ENCODE assay signal across 10 cellular contexts in genomic region chr1:31576743-31577455, GRCh38. TPM values are rescaled to one million over a fixed set of nuclear protein-coding genes. Genes with fewer than 3 reads are reported as not detected.
DNase-seq lines count a peak whose midpoint lies in the region; ATAC-seq and TF ChIP-seq lines count a peak whose summit lies in the region.
"Had no signal": no experiment of that assay in that cellular context is flagged by ENCODE, and none has a peak within 500 bp of the region (broad histone marks: within the 10 kb centered on the region; RNA-seq: fewer than 3 reads in every experiment).

No MANE protein-coding gene starts in this region.

- H3K9me3 ChIP-seq in Panc1 (ENCODE audit: control insufficient read depth, insufficient read depth, low read depth, low read length): no peaks in the 10 kb centered on the region
- H3K9me3 ChIP-seq in thoracic aorta: no peaks in the 10 kb centered on the region

- no peak overlapping the region for H2AK5ac ChIP-seq in mesendoderm (ENCODE audit: low read length)

- no peak overlapping the region for H3K23ac ChIP-seq in mesendoderm (ENCODE audit: low read length)

- H3K27me3 ChIP-seq in Panc1 (ENCODE audit: control insufficient read depth, insufficient read depth, low read length) (no peaks in the 10 kb centered on the region), mesendoderm (ENCODE audit: insufficient read depth, low read length, poor library complexity) (no peaks in the 10 kb centered on the region), thoracic aorta (replicated peaks; ENCODE audit: insufficient read depth) (no peaks in the 10 kb centered on the region)

- peaks cover 62% of the 10 kb centered on the region for H3K4me1 ChIP-seq in Panc1 (ENCODE audit: control insufficient read depth, insufficient read depth, low read length)
- peaks cover 14% of the 10 kb centered on the region for H3K4me1 ChIP-seq in mesendoderm (ENCODE audit: control insufficient read depth, low read depth, low read length)
- H3K4me1 ChIP-seq in thoracic aorta (ENCODE audit: control insufficient read depth in 1 of 2, low read depth in 2 of 2): peaks cover 32 to 56% of the 10 kb centered on the region in 2 donors

- H2BK15ac ChIP-seq in mesendoderm (replicated peaks; ENCODE audit: low read depth): no peak overlapping the region

- H3K18ac ChIP-seq in mesendoderm (ENCODE audit: low read length): no peak overlapping the region

- ATAC-seq in Panc1 (no peak), thoracic aorta (ENCODE audit: insufficient number of reproducible peaks, low FRiP score, low read depth) (no peak), GM21528 (IDR thresholded peaks at IDR 0.05; ENCODE audit: low FRiP score, unreplicated experiment) (no peak)

- H3K36me3 ChIP-seq in Panc1 (ENCODE audit: control insufficient read depth, insufficient read depth, low read length) (peaks cover 4% of the 10 kb centered on the region; the same call in 1 of the 2 replicates), mesendoderm (ENCODE audit: control insufficient read depth, insufficient read depth, low read length) (no peaks in the 10 kb centered on the region), thoracic aorta (no peaks in the 10 kb centered on the region)

- H3K4me3 ChIP-seq in Panc1 (ENCODE audit: low read depth in 2 of 2, low read length in 2 of 2) (peak overlapping the region; percentile 32 to 34), mesendoderm (ENCODE audit: low read length) (no peak overlapping the region), thoracic aorta (peak overlapping the region; percentile 91)

- no peak overlapping the region for H2BK120ac ChIP-seq in mesendoderm (ENCODE audit: low read depth, low read length)

- no CpG with 5 or more reads among the region's 27 CpGs for WGBS in mesendoderm (ENCODE audit: extremely low coverage, insufficient coverage, low lambda C conversion rate)

- BruUV-seq in Panc1 (replicated peaks; lab: Mats Ljungman, UMichigan): no TSS peak

- no peak overlapping the region for H3K4ac ChIP-seq in mesendoderm (ENCODE audit: low read depth, low read length)

- intact Hi-C loops in Panc1 (cut with micrococcal nuclease; ENCODE audit: unreplicated experiment): no loop called here

- no peaks in the 10 kb centered on the region for H3K79me1 ChIP-seq in mesendoderm (ENCODE audit: low read length)

- POLR2A ChIA-PET in Panc1 (lab: Charles Lee): no interaction called here

- in situ Hi-C loops in Panc1 (cut with HindIII; ENCODE audit: low pct_unique_long_range_greater_than_20kb, low sequenced_read_pairs): no loop called here

- H3K9ac ChIP-seq in mesendoderm (ENCODE audit: low read length): peak overlapping the region; percentile 65

- peak overlapping the region; percentile 55 for H3K4me2 ChIP-seq in mesendoderm (ENCODE audit: low read length)

- no peak overlapping the region for H2BK5ac ChIP-seq in mesendoderm (ENCODE audit: low read length)

- no peaks in the 10 kb centered on the region for H3K79me2 ChIP-seq in mesendoderm (ENCODE audit: control insufficient read depth, insufficient read depth, low read length)

- H3K27ac ChIP-seq in Panc1 (ENCODE audit: low read length) (peak overlapping the region; percentile 68), mesendoderm (ENCODE audit: low read depth, low read length) (no peak overlapping the region), thoracic aorta (peak overlapping the region; percentile 95 to 97)

- no peak for TF ChIP-seq CTCF in Panc1 (IDR thresholded peaks at IDR 0.05)
- TF ChIP-seq CTCF in thoracic aorta (IDR thresholded peaks at IDR 0.05): no peak

- CTCF ChIA-PET in Panc1 (lab: Charles Lee): interaction anchor here (0.6 kb wide), 1 partner anchor 14 kb away, joined by 4 read pairs; no protein-coding TSS in a partner anchor

- no peak overlapping the region for H4K5ac ChIP-seq in mesendoderm (ENCODE audit: low read length)

- H4K8ac ChIP-seq in mesendoderm (ENCODE audit: low read depth, low read length): no peak overlapping the region

- peak overlapping the region; percentile 82 for H3K56ac ChIP-seq in mesendoderm (ENCODE audit: low read length)

- DNase-seq in Panc1 (ENCODE audit: low read depth, low spot score) (no peak), epidermal melanocyte (ENCODE audit: insufficient read length, low spot score) (peak; percentile 11), mesendoderm (no peak), thoracic aorta (ENCODE audit: low spot score) (no peak), GM19240 (ENCODE audit: insufficient read length, low spot score) (no peak), NCI-H510A treated with DMSO at 0.1 percent for 48 hours (lab: John Stamatoyannopoulos, UW) (no peak), amygdala (lab: John Stamatoyannopoulos, UW) (no peak)
- DNase-seq: activated naive CD4-positive, alpha-beta T cell treated with anti-CD3 and anti-CD28 coated beads, Interleukin-2, amount 50 U/mL, for 16 hours; NCI-H748 treated with DMSO at 0.1 percent for 48 hours had no signal

RNA-seq across cellular contexts. Expression of gene TINAGL1, which starts 0.6 kb away (rescaled TPM):
- total RNA-seq in Panc1 (2021; ENCODE audit: unreplicated experiment) (6.1 TPM), thoracic aorta (1,000 to 10,000 TPM in 1 of 2 donors, 100 to 1,000 TPM in 1; 581 to 1,250 TPM)
- polyA plus RNA-seq in Panc1 (2012; ENCODE audit: insufficient read length): 4.0 TPM
- polyA plus RNA-seq in mesendoderm (2013, experiment 1 of 2): 2.5 TPM
- polyA plus RNA-seq in mesendoderm (2013, experiment 2 of 2): 2.7 TPM

RNA-seq across cellular contexts. Expression of gene HCRTR1, which starts 40.6 kb away (rescaled TPM):
- total RNA-seq in Panc1 (2021; ENCODE audit: unreplicated experiment) (0.18 TPM), thoracic aorta (not detected)
- polyA plus RNA-seq in Panc1 (2012; ENCODE audit: insufficient read length): not detected
- 0.04 TPM for polyA plus RNA-seq in mesendoderm (2013, experiment 1 of 2)
- 0.04 TPM for polyA plus RNA-seq in mesendoderm (2013, experiment 2 of 2)

Comparison
In these comparisons a context has a peak if more than half of its experiments do, and no peak if none do; other contexts are left out.
1. RNA of gene TINAGL1, which starts 0.6 kb away (total RNA-seq): 581 to 1,250 TPM in thoracic aorta; 6.1 TPM in Panc1 (single experiment); every median in the first group is over 10 times any median in the second.